ENCODE assay signal across 8 cellular contexts in the genomic region with DNA sequence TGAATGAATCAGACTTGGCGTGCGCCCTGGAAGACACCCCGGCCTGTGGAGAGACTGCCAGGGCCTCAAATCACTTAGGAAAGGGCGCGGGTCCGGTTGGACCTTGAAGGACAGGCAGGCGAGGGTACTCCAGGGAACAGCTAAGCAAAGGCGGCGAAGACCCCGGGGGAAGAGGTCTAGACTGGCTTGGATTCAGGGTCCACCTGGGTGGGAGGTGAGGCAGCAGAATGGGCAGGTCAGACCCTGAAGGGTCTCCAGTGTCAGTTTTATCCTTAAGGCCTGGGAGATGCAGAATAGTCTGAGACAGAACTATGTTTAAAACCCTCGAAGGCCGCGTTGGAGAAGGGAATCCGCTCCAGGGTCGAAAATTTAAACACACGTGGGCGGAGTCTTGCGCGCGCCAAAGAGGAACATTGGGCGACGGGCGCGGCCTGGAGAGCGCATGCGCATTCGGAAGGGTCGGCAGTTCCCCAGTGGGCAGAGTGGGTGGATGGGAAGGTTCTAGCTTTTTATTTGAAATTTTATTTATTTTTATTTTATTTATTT. TPM values are rescaled to one million over a fixed set of nuclear protein-coding genes. Genes with fewer than 3 reads are reported as not detected.
A peak's percentile ranks its signal among the peaks of the same experiment; 100 is the strongest.
DNase-seq lines count a peak whose midpoint lies in the region; ATAC-seq and TF ChIP-seq lines count a peak whose summit lies in the region.

No MANE protein-coding gene starts in this region.

- peak overlapping the region; percentile 73 for H3K27ac ChIP-seq in IMR-90 (ENCODE audit: insufficient read depth, low read length)
- peak overlapping the region; percentile 99 for H3K27ac ChIP-seq in PC-3 (ENCODE audit: low read length)
- H3K27ac ChIP-seq in esophagus (ENCODE audit: low read depth in 2 of 2, low read length in 1 of 2) = peak overlapping the region; percentile 97 to 100
- peak overlapping the region; percentile 93 for H3K27ac ChIP-seq in muscle layer of colon (ENCODE audit: low read depth, low read length)

- peak overlapping the region; percentile 43 for H3K23ac ChIP-seq in IMR-90 (ENCODE audit: low read depth, low read length)

- H3K4me3 Mint-ChIP-seq in activated T-cell treated with anti-CD3 and anti-CD28 coated beads, Interleukin-2, amount 50 U/mL, for 24 hours = peak overlapping the region; percentile 99

- H3K9ac ChIP-seq in IMR-90 (ENCODE audit: low read depth, low read length) (peak overlapping the region; percentile 73), PC-3 (ENCODE audit: low read length) (peak overlapping the region; percentile 94), muscle layer of colon (ENCODE audit: low read length) (peak overlapping the region; percentile 86)

- peaks cover 19% of the 10 kb centered on the region for H3K9me1 ChIP-seq in IMR-90 (ENCODE audit: insufficient read depth, low read length)

- peaks cover 19 to 58% of the 10 kb centered on the region in 2 experiments for H3K79me1 ChIP-seq in IMR-90 (ENCODE audit: low read depth in 1 of 2, low read length in 2 of 2)

- 0 out of 2 replicates have a peak, but pooled peaks have one; percentile 10 for TF ChIP-seq POLR2A in IMR-90 (IDR thresholded peaks at IDR 0.05; ENCODE audit: low read depth, low read length)

- H3K18ac ChIP-seq in IMR-90 (ENCODE audit: low read depth, low read length) = no peak overlapping the region

- in situ Hi-C loops in IMR-90 (cut with MboI; ENCODE audit: low sequenced_read_pairs) = no loop called here

- POLR2A ChIA-PET in IMR-90 (lab: Charles Lee; ENCODE audit: unreplicated experiment) = interaction anchor here (0.5 to 1.4 kb wide), 3 partner anchors 10 to 159 kb away, joined by 3 to 4 read pairs (median 3); a partner anchor contains a TSS
- POLR2A ChIA-PET in PC-3 (lab: Charles Lee; ENCODE audit: unreplicated experiment) = interaction anchor here (0.7 to 1.4 kb wide), 2 partner anchors 30 to 87 kb away, joined by 3 to 5 read pairs; no protein-coding TSS in a partner anchor

- DNase-seq in GM10266 (ENCODE audit: extremely low spot score) (peak; percentile 80), IMR-90 (peak; percentile 61), PC-3 (peak; percentile 69)
- DNase-seq in activated T-cell treated with anti-CD3 and anti-CD28 coated beads, Interleukin-2, amount 50 U/mL, for 24 hours = peak; percentile 85
- peak; percentile 56 to 79 for DNase-seq in stimulated activated CD8-positive, alpha-beta memory T cell treated with anti-CD3 and anti-CD28 coated beads, Interleukin-7, amount 100 ng/mL, for 48 hours (ENCODE audit: extremely low read depth in 1 of 2, low read depth in 1 of 2)

- H2AK9ac ChIP-seq in IMR-90 (replicated peaks; ENCODE audit: low read depth, low read length, poor library complexity) = peak overlapping the region; percentile 86

- BruUV-seq in IMR-90 (replicated peaks; lab: Mats Ljungman, UMichigan) (no TSS peak), PC-3 (replicated peaks; lab: Mats Ljungman, UMichigan) (TSS peak; percentile 84)

- H3F3A ChIP-seq in PC-3 (ENCODE audit: low read length, unreplicated experiment) = peaks cover 3% of the 10 kb centered on the region

- H3K9me3 Mint-ChIP-seq in activated T-cell treated with anti-CD3 and anti-CD28 coated beads, Interleukin-2, amount 50 U/mL, for 24 hours = peaks cover 2% of the 10 kb centered on the region

- peak overlapping the region; percentile 87 for H3K4ac ChIP-seq in IMR-90 (ENCODE audit: low read depth, low read length)

- H3K9me2 ChIP-seq in PC-3 (replicated peaks; ENCODE audit: low read length) = no peaks in the 10 kb centered on the region

- peak overlapping the region; percentile 16; the same call in 1 of the 2 replicates for H4K5ac ChIP-seq in IMR-90 (ENCODE audit: low read depth, low read length)

- ATAC-seq in IMR-90 (ENCODE audit: low read depth) (peak; percentile 8; the same call in 1 of the 2 replicates), PC-3 (0 out of 2 replicates have a peak, but pooled peaks have one; percentile 4), HG03378 (IDR thresholded peaks at IDR 0.05; ENCODE audit: unreplicated experiment) (no peak)

- peak overlapping the region; percentile 81 for H3K56ac ChIP-seq in IMR-90 (ENCODE audit: extremely low read depth, insufficient read depth, low read length)

- peak overlapping the region; percentile 75 for H2AK5ac ChIP-seq in IMR-90 (ENCODE audit: low read depth, low read length)

- H3K9me3 ChIP-seq in IMR-90 (ENCODE audit: control insufficient read depth, insufficient read depth, low read length) (no peaks in the 10 kb centered on the region), PC-3 (ENCODE audit: low read length) (no peaks in the 10 kb centered on the region), esophagus (ENCODE audit: control insufficient read depth in 2 of 2, insufficient read depth in 1 of 2, low read depth in 1 of 2, low read length in 1 of 2) (no peaks in the 10 kb centered on the region), muscle layer of colon (ENCODE audit: low read length) (no peaks in the 10 kb centered on the region)

- peaks cover 5% of the 10 kb centered on the region for H3K36me3 ChIP-seq in IMR-90 (ENCODE audit: control insufficient read depth, insufficient read depth, low read length)
- H3K36me3 ChIP-seq in PC-3 (ENCODE audit: low read depth, low read length) = 0 out of 2 replicates have a peak, but pooled peaks cover 4% of the 10 kb centered on the region
- H3K36me3 ChIP-seq in esophagus (ENCODE audit: control insufficient read depth in 2 of 2, insufficient read depth in 2 of 2, low read length in 1 of 2) = no peaks in the 10 kb centered on the region
- peaks cover 3% of the 10 kb centered on the region for H3K36me3 ChIP-seq in muscle layer of colon (ENCODE audit: insufficient read depth, low read length)

- dilution Hi-C loops in IMR-90 (cut with HindIII; ENCODE audit: low sequenced_read_pairs, unreplicated experiment) = no loop called here

- no peaks in the 10 kb centered on the region for H3K27me3 Mint-ChIP-seq in activated T-cell treated with anti-CD3 and anti-CD28 coated beads, Interleukin-2, amount 50 U/mL, for 24 hours

- no peak for TF ChIP-seq RAD21 in IMR-90 (IDR thresholded peaks at IDR 0.05; ENCODE audit: low read length)

- H2AFZ ChIP-seq in IMR-90 (replicated peaks; ENCODE audit: low read length, poor library complexity) (peak overlapping the region; percentile 99), PC-3 (ENCODE audit: low read length) (peak overlapping the region; percentile 19; the same call in 1 of the 2 replicates)

- H3K4me3 ChIP-seq in IMR-90 (ENCODE audit: insufficient read depth, low read depth, low read length) = peak overlapping the region; percentile 66
- peak overlapping the region; percentile 96 for H3K4me3 ChIP-seq in PC-3 (ENCODE audit: low read length)
- H3K4me3 ChIP-seq in esophagus (ENCODE audit: low read depth in 1 of 2, low read length in 2 of 2) = peak overlapping the region; percentile 59 to 66
- H3K4me3 ChIP-seq in muscle layer of colon (ENCODE audit: low read depth in 1 of 2, low read length in 2 of 2) = peak overlapping the region; percentile 80 to 98

- H2BK120ac ChIP-seq in IMR-90 (ENCODE audit: low read depth, low read length) = peak overlapping the region; percentile 50

- peak overlapping the region; percentile 86 for H4K91ac ChIP-seq in IMR-90 (ENCODE audit: insufficient read depth, low read depth, low read length)

- H4K20me1 ChIP-seq in IMR-90 (ENCODE audit: insufficient read depth, low read length) = peaks cover 25% of the 10 kb centered on the region
- H4K20me1 ChIP-seq in PC-3 (ENCODE audit: low read length) = no peaks in the 10 kb centered on the region

- H3K27me3 ChIP-seq in IMR-90 (ENCODE audit: control insufficient read depth, insufficient read depth, low read length) = no peaks in the 10 kb centered on the region
- no peaks in the 10 kb centered on the region for H3K27me3 ChIP-seq in PC-3 (ENCODE audit: low read length)
- no peaks in the 10 kb centered on the region for H3K27me3 ChIP-seq in esophagus (ENCODE audit: control insufficient read depth in 1 of 2, insufficient read depth in 2 of 2, low read length in 2 of 2)
- H3K27me3 ChIP-seq in muscle layer of colon (ENCODE audit: control insufficient read depth in 1 of 2, insufficient read depth in 2 of 2, low read length in 2 of 2) = no peaks in the 10 kb centered on the region

- H3K4me1 ChIP-seq in IMR-90 (ENCODE audit: control insufficient read depth, insufficient read depth, low read length) = peaks cover 20% of the 10 kb centered on the region
- peaks cover 68% of the 10 kb centered on the region for H3K4me1 ChIP-seq in PC-3 (ENCODE audit: insufficient read depth, low read length)
- no peaks in the 10 kb centered on the region for H3K4me1 ChIP-seq in esophagus (ENCODE audit: control insufficient read depth in 2 of 2, insufficient read depth in 2 of 2, low read length in 1 of 2)
- H3K4me1 ChIP-seq in muscle layer of colon (ENCODE audit: insufficient read depth, low read length) = peaks cover 29% of the 10 kb centered on the region

- intact Hi-C loops in IMR-90 (cut with micrococcal nuclease) (no loop called here), PC-3 (cut with micrococcal nuclease) (no loop called here)

- H3K14ac ChIP-seq in IMR-90 (replicated peaks; ENCODE audit: low read depth, low read length) = peak overlapping the region; percentile 72

- H3K79me2 ChIP-seq in PC-3 (ENCODE audit: low read length) = peaks cover 41% of the 10 kb centered on the region

- TF ChIP-seq CTCF in GM10266 (IDR thresholded peaks at IDR 0.05; ENCODE audit: control insufficient read depth, insufficient read depth, low read depth, missing control alignments) (no peak), IMR-90 (conservative IDR thresholded peaks at IDR 0.05; ENCODE audit: low read depth, low read length) (no peak), PC-3 (conservative IDR thresholded peaks at IDR 0.05; ENCODE audit: low read depth, low read length) (no peak)

- peak overlapping the region; percentile 1; the same call in 1 of the 3 replicates for H2BK15ac ChIP-seq in IMR-90 (ENCODE audit: low read depth, low read length)

- CTCF ChIA-PET in IMR-90 (lab: Yijun Ruan, JAX) = interaction anchor here (0.8 kb wide), 1 partner anchor 10 kb away, joined by 4 read pairs; no protein-coding TSS in a partner anchor
- CTCF ChIA-PET in PC-3 (lab: Charles Lee) = interaction anchor here (0.6 to 1.2 kb wide), 2 partner anchors 87 to 292 kb away, joined by 3 to 12 read pairs; no protein-coding TSS in a partner anchor

- H4K8ac ChIP-seq in IMR-90 (ENCODE audit: low read depth in 2 of 2, low read length in 2 of 2) = peak overlapping the region; percentile 87 to 98

- H3K27ac Mint-ChIP-seq in activated T-cell treated with anti-CD3 and anti-CD28 coated beads, Interleukin-2, amount 50 U/mL, for 24 hours = peak overlapping the region; percentile 100

- no peak overlapping the region for H2BK20ac ChIP-seq in IMR-90 (ENCODE audit: low read depth, low read length)

- peaks cover 68% of the 10 kb centered on the region for H3K36me3 Mint-ChIP-seq in activated T-cell treated with anti-CD3 and anti-CD28 coated beads, Interleukin-2, amount 50 U/mL, for 24 hours (ENCODE audit: low read depth)

- WGBS in IMR-90 (ENCODE audit: extremely low coverage in 2 of 2, insufficient read length in 1 of 2), 2 experiments = 0% methylated on average over 11 of the region's 28 CpGs; no CpG with 5 or more reads in 1 of the 2 experiments
- WGBS in esophagus, 2 donors = 0 to 1% methylated on average over 28 of the region's 28 CpGs

- peaks cover 72% of the 10 kb centered on the region for H3K4me1 Mint-ChIP-seq in activated T-cell treated with anti-CD3 and anti-CD28 coated beads, Interleukin-2, amount 50 U/mL, for 24 hours (ENCODE audit: low read depth)

- peak overlapping the region; percentile 72 for H3K4me2 ChIP-seq in IMR-90 (ENCODE audit: low read depth, low read length)
- peak overlapping the region; percentile 94 for H3K4me2 ChIP-seq in PC-3 (ENCODE audit: low read length)

- peak overlapping the region; percentile 63 for H2BK5ac ChIP-seq in IMR-90 (ENCODE audit: low read depth, low read length, poor library complexity, severe bottlenecking)

RNA-seq across cellular contexts. Expression of a gene that starts 0.6 kb away (rescaled TPM):
- 4.8 and 5.8 TPM in 2 replicates for total RNA-seq in IMR-90 (2012; rRNA removed)
- polyA plus RNA-seq in IMR-90 (2012; rRNA removed) = 21.4 and 24.3 TPM in 2 replicates
- polyA plus RNA-seq in IMR-90 (2012; cell fraction: cytosol; rRNA removed) = 8.3 and 9.1 TPM in 2 replicates
- polyA plus RNA-seq in IMR-90 (2012; cell fraction: nucleus; rRNA removed; ENCODE audit: low replicate concordance) = 60.7 and 76.3 TPM in 2 replicates
- total RNA-seq in PC-3 (2014; rRNA removed) = 48.8 and 49.1 TPM in 2 replicates
- 10 to 100 TPM; 15.8 to 23.2 TPM for polyA plus RNA-seq in esophagus

RNA-seq across cellular contexts. Expression of a gene that starts 25.4 kb away (rescaled TPM):
- 0.54 and 0.83 TPM in 2 replicates for total RNA-seq in IMR-90 (2012; rRNA removed)
- 0.99 and 1.2 TPM in 2 replicates for polyA plus RNA-seq in IMR-90 (2012; rRNA removed)
- polyA plus RNA-seq in IMR-90 (2012; cell fraction: cytosol; rRNA removed) = 0.80 and 0.93 TPM in 2 replicates
- polyA plus RNA-seq in IMR-90 (2012; cell fraction: nucleus; rRNA removed; ENCODE audit: low replicate concordance) = 1.3 and 4.5 TPM in 2 replicates
- total RNA-seq in PC-3 (2014; rRNA removed) = 45.7 and 57.7 TPM in 2 replicates
- polyA plus RNA-seq in esophagus = 1 to 10 TPM; 3.9 to 4.6 TPM

RNA-seq across cellular contexts. Expression of a gene that starts 39.5 kb away (rescaled TPM):
- total RNA-seq in IMR-90 (2012; rRNA removed) (not detected in 2 replicates), PC-3 (2014; rRNA removed) (not detected in 2 replicates)
- polyA plus RNA-seq in IMR-90 (2012; rRNA removed) (not detected in 2 replicates), esophagus (not detected)
- not detected in 2 replicates for polyA plus RNA-seq in IMR-90 (2012; cell fraction: cytosol; rRNA removed)
- polyA plus RNA-seq in IMR-90 (2012; cell fraction: nucleus; rRNA removed; ENCODE audit: low replicate concordance) = not detected in 2 replicates

RNA-seq across cellular contexts. Expression of a gene that starts 46.9 kb away (rescaled TPM):
- under 0.01 and 0.36 TPM in 2 replicates for total RNA-seq in IMR-90 (2012; rRNA removed)
- polyA plus RNA-seq in IMR-90 (2012; rRNA removed) = 0.27 and 0.31 TPM in 2 replicates
- 0.15 and 0.93 TPM in 2 replicates for polyA plus RNA-seq in IMR-90 (2012; cell fraction: cytosol; rRNA removed)
- 0.36 and 0.54 TPM in 2 replicates for polyA plus RNA-seq in IMR-90 (2012; cell fraction: nucleus; rRNA removed; ENCODE audit: low replicate concordance)
- total RNA-seq in PC-3 (2014; rRNA removed) = 0.35 and 6.8 TPM in 2 replicates
- 10 to 100 TPM in 1 of 2 donors, 1 to 10 TPM in 1; 3.8 to 12.3 TPM for polyA plus RNA-seq in esophagus

Comparison
In these comparisons a context has a peak if more than half of its experiments do, and no peak if none do; other contexts are left out.
1. RNA of a gene that starts 25.4 kb away (total RNA-seq): 45.7 to 57.7 TPM in PC-3; 0.54 to 0.83 TPM in IMR-90; every median in the first group is over 10 times any median in the second.
2. Peak in every context shown above with its lines, with median percentiles within 50 percentile points of each other: DNase-seq, H3K27ac ChIP-seq, H3K4me3 ChIP-seq and H3K9ac ChIP-seq.